ENCODE assay signal across 33 cellular contexts in the genomic region with DNA sequence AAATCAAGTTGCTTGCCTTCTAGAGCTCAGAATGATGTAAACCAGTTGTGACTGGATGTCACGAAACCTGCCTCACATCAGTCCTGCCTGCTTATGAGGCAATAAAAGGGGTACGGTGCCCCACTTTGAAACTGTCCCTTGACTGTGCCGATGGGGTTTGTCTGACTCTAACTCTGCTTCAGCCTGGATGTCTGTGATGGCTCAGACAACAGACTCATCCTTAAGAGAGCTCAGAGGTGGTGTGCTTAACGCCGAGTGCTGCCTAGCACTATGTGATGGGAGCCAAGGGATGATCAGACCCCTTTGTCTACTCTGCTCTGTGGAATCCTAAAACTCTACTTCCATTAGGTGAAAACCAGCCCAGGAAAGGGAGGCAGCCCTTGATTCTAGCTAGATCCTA. TPM values are rescaled to one million over a fixed set of nuclear protein-coding genes. Genes with fewer than 3 reads are reported as not detected.
DNase-seq lines count a peak whose midpoint lies in the region; ATAC-seq, FAIRE-seq and TF ChIP-seq lines count a peak whose summit lies in the region.
"Had no signal": no experiment of that assay in that cellular context is flagged by ENCODE, and none has a peak within 500 bp of the region (broad histone marks: within the 10 kb centered on the region; RNA-seq: fewer than 3 reads in every experiment).

No MANE protein-coding gene starts in this region.

- no peaks in the 10 kb centered on the region for H3K27me3 ChIP-seq in RWPE2 (ENCODE audit: insufficient read depth, poor library complexity, severe bottlenecking)
- no peaks in the 10 kb centered on the region for H3K27me3 ChIP-seq in K562 (ENCODE audit: control insufficient read depth in 2 of 2, insufficient read depth in 2 of 2, low read length in 2 of 2)
- H3K27me3 ChIP-seq: pancreas had no signal

- peak overlapping the region; percentile 32 for H3K27ac Mint-ChIP-seq in stimulated activated naive B cell treated with anti-CD40 and anti-IgM and Interleukin-4, amounts not matched to agents 10 μg/mL and 1 μg/mL and 100 μg/mL, for 72 hours
- H3K27ac Mint-ChIP-seq: CD4-positive, alpha-beta T cell; dendritic cell treated with granulocyte-macrophage colony-stimulating factor and Interleukin-4, amounts not matched to agents 40 ng/mL and 50 ng/mL, for 4 days; immature natural killer cell had no signal

- no peaks in the 10 kb centered on the region for H3K27me3 Mint-ChIP-seq in activated T-cell treated with anti-CD3 and anti-CD28 coated beads, Interleukin-2, amount 50 U/mL, for 4 hours (ENCODE audit: low read depth)
- no peaks in the 10 kb centered on the region for H3K27me3 Mint-ChIP-seq in stimulated activated naive B cell treated with anti-CD40 and anti-IgM and Interleukin-4, amounts not matched to agents 10 μg/mL and 1 μg/mL and 100 μg/mL, for 72 hours
- H3K27me3 Mint-ChIP-seq: CD4-positive, alpha-beta T cell; dendritic cell treated with granulocyte-macrophage colony-stimulating factor and Interleukin-4, amounts not matched to agents 40 ng/mL and 50 ng/mL, for 4 days; stimulated activated naive CD8-positive, alpha-beta T cell treated with anti-CD3 and anti-CD28 coated beads, Interleukin-15, amount 100 ng/mL, for 72 hours had no signal

- no peak for FAIRE-seq in K562 (lab: Jason Lieb, UNC)
- FAIRE-seq: A549, pancreas, RCC 7860, urothelium cell line had no signal

- CTCF ChIA-PET in K562 (lab: Yijun Ruan, JAX; ENCODE audit: low intra/inter-chr PET ratio) = no interaction called here

- peaks cover 13% of the 10 kb centered on the region for H4K20me1 ChIP-seq in K562 (replicated peaks; ENCODE audit: control insufficient read depth, insufficient read depth, low read length)

- H3K9me3 ChIP-seq in RWPE2 (ENCODE audit: severe bottlenecking) (no peaks in the 10 kb centered on the region), K562 (replicated peaks; ENCODE audit: control insufficient read depth, insufficient read depth, low read depth, low read length) (no peaks in the 10 kb centered on the region)
- H3K9me3 ChIP-seq: A549, pancreas, thoracic aorta had no signal

- H3K9ac ChIP-seq in K562 (ENCODE audit: insufficient read depth in 1 of 2, low read depth in 2 of 2, low read length in 2 of 2) = no peak overlapping the region

- WGBS in K562 (ENCODE audit: insufficient coverage, low coverage, missing lambda C conversion rate) = 96% methylated on average over 5 of the region's 5 CpGs

- no peaks in the 10 kb centered on the region for H3K9me1 ChIP-seq in K562 (ENCODE audit: control insufficient read depth, insufficient read depth, low read length)

- TF ChIP-seq RAD21 in K562 (CRISPR knock-in tag; conservative IDR thresholded peaks at IDR 0.05 in 1 of 2, IDR thresholded peaks at IDR 0.05 in 1 of 2) = no peak

- H3K27ac ChIP-seq in RWPE2 (ENCODE audit: poor library complexity, severe bottlenecking) (no peak overlapping the region), K562 (ENCODE audit: extremely low read depth, low read depth, low read length) (no peak overlapping the region; the same call in 2 of the 3 replicates)
- H3K27ac ChIP-seq: A549, pancreas, skin epidermis, thoracic aorta, VCaP had no signal

- in situ Hi-C loops in K562 (cut with MboI) = no loop called here

- H3K4me3 Mint-ChIP-seq in activated T-cell treated with anti-CD3 and anti-CD28 coated beads, Interleukin-2, amount 50 U/mL, for 4 hours = no peak overlapping the region
- no peak overlapping the region for H3K4me3 Mint-ChIP-seq in stimulated activated naive B cell treated with anti-CD40 and anti-IgM and Interleukin-4, amounts not matched to agents 10 μg/mL and 1 μg/mL and 100 μg/mL, for 72 hours
- H3K4me3 Mint-ChIP-seq: CD4-positive, alpha-beta T cell; dendritic cell treated with granulocyte-macrophage colony-stimulating factor and Interleukin-4, amounts not matched to agents 40 ng/mL and 50 ng/mL, for 4 days; immature natural killer cell; neural crest cell; stimulated activated naive CD8-positive, alpha-beta T cell treated with anti-CD3 and anti-CD28 coated beads, Interleukin-15, amount 100 ng/mL, for 72 hours had no signal

- no peak for TF ChIP-seq EP300 in K562 (IDR thresholded peaks at IDR 0.05; ENCODE audit: low read length)

- H3K79me2 ChIP-seq in K562 (ENCODE audit: control insufficient read depth, insufficient read depth, low read length) = no peaks in the 10 kb centered on the region

- peak; percentile 9 to 29 for ATAC-seq in activated T-cell treated with anti-CD3 and anti-CD28 coated beads, Interleukin-2, amount 50 U/mL, for 4 hours
- ATAC-seq in RWPE2 (ENCODE audit: low read depth) (peak; percentile 11; the same call in 2 of the 3 replicates), K562 (peak; percentile 12), HG03521 (IDR thresholded peaks at IDR 0.05; ENCODE audit: unreplicated experiment) (no peak), HG03139 (IDR thresholded peaks at IDR 0.05; ENCODE audit: unreplicated experiment) (no peak)
- ATAC-seq in stimulated activated naive B cell treated with anti-CD40 and anti-IgM and Interleukin-4, amounts not matched to agents 10 μg/mL and 1 μg/mL and 100 μg/mL, for 72 hours (replicated peaks) = no peak
- ATAC-seq in stimulated activated naive CD8-positive, alpha-beta T cell treated with anti-CD3 and anti-CD28 coated beads, Interleukin-15, Interleukin-2, amounts not matched to agents 100 U/mL and 50 U/mL, for 24 hours = no peak
- ATAC-seq: left colon; pancreas; stimulated activated naive CD8-positive, alpha-beta T cell treated with anti-CD3 and anti-CD28 coated beads, Interleukin-15, amount 100 ng/mL, for 72 hours had no signal

- H3K36me3 ChIP-seq in RWPE2 (ENCODE audit: low read depth) (peaks cover 93% of the 10 kb centered on the region), K562 (ENCODE audit: control insufficient read depth, insufficient read depth, low read length) (peaks cover 87% of the 10 kb centered on the region)

- POLR2A ChIA-PET in K562 (lab: Yijun Ruan, JAX) = interaction anchor here (0.7 to 4.6 kb wide), 5 partner anchors 9 to 19 kb away, joined by 3 to 36 read pairs (median 15); partner anchors contain the start of gene TOMM34

- no peaks in the 10 kb centered on the region for H3K9me3 Mint-ChIP-seq in activated T-cell treated with anti-CD3 and anti-CD28 coated beads, Interleukin-2, amount 50 U/mL, for 4 hours
- no peaks in the 10 kb centered on the region for H3K9me3 Mint-ChIP-seq in stimulated activated naive B cell treated with anti-CD40 and anti-IgM and Interleukin-4, amounts not matched to agents 10 μg/mL and 1 μg/mL and 100 μg/mL, for 72 hours
- H3K9me3 Mint-ChIP-seq: CD4-positive, alpha-beta T cell; dendritic cell treated with granulocyte-macrophage colony-stimulating factor and Interleukin-4, amounts not matched to agents 40 ng/mL and 50 ng/mL, for 4 days; immature natural killer cell; neural crest cell; stimulated activated naive CD8-positive, alpha-beta T cell treated with anti-CD3 and anti-CD28 coated beads, Interleukin-15, amount 100 ng/mL, for 72 hours had no signal

- H3K4me3 ChIP-seq in RWPE2 (ENCODE audit: severe bottlenecking) = no peak overlapping the region
- no peak overlapping the region for H3K4me3 ChIP-seq in K562
- H3K4me3 ChIP-seq: A549, pancreas, skin epidermis, thoracic aorta had no signal

- intact Hi-C loops in K562 (cut with micrococcal nuclease) = no loop called here

- H3K4me1 ChIP-seq in RWPE2 (ENCODE audit: insufficient read depth, poor library complexity, severe bottlenecking) (no peaks in the 10 kb centered on the region), K562 (replicated peaks in 1 of 2; ENCODE audit: control insufficient read depth in 2 of 2, insufficient read depth in 2 of 2, low read length in 2 of 2) (no peaks in the 10 kb centered on the region)
- H3K4me1 ChIP-seq: A549, pancreas had no signal

- no TSS peak for BruUV-seq in K562 (replicated peaks; lab: Mats Ljungman, UMichigan)

- peaks cover 6% of the 10 kb centered on the region for H3K4me1 Mint-ChIP-seq in activated T-cell treated with anti-CD3 and anti-CD28 coated beads, Interleukin-2, amount 50 U/mL, for 4 hours (ENCODE audit: low read depth)
- H3K4me1 Mint-ChIP-seq in stimulated activated naive B cell treated with anti-CD40 and anti-IgM and Interleukin-4, amounts not matched to agents 10 μg/mL and 1 μg/mL and 100 μg/mL, for 72 hours = peaks cover 0 to 2% of the 10 kb centered on the region in 2 donors
- H3K4me1 Mint-ChIP-seq: immature natural killer cell, neural crest cell had no signal

- H3K4me2 ChIP-seq in K562 (ENCODE audit: insufficient read depth, low read length) = no peak overlapping the region
- H3K4me2 ChIP-seq: A549 had no signal

- TF ChIP-seq CTCF in RWPE2 (IDR thresholded peaks at IDR 0.05; ENCODE audit: poor library complexity, severe bottlenecking) (no peak), K562 (IDR thresholded peaks at IDR 0.05 in 2 of 3, conservative IDR thresholded peaks at IDR 0.05 in 1 of 3; ENCODE audit: insufficient read depth in 2 of 3, low read depth in 1 of 3, low read length in 3 of 3) (no peak)

- 0 out of 2 replicates have a peak, but pooled peaks have one; percentile 35 for TF ChIP-seq POLR2A in K562 (conservative IDR thresholded peaks at IDR 0.05)

- DNase-seq in activated T-cell treated with anti-CD3 and anti-CD28 coated beads, Interleukin-2, amount 50 U/mL, for 4 hours = no peak
- DNase-seq in activated T-cell treated with anti-CD3 and anti-CD28 coated beads for 4 hours = no peak
- DNase-seq in RWPE2 (ENCODE audit: low spot score) = no peak
- DNase-seq in K562 (ENCODE audit: extremely low read depth in 1 of 4, low spot score in 3 of 4) = no peak
- no peak for DNase-seq in stimulated activated naive B cell treated with anti-CD40 and anti-IgM and Interleukin-4, amounts not matched to agents 10 μg/mL and 1 μg/mL and 100 μg/mL, for 72 hours
- no peak for DNase-seq in stimulated activated naive CD8-positive, alpha-beta T cell treated with anti-CD3 and anti-CD28 coated beads, Interleukin-15, Interleukin-2, amounts not matched to agents 100 U/mL and 50 U/mL, for 24 hours
- DNase-seq: activated CD4-positive, alpha-beta T cell treated with anti-CD3 and anti-CD28 coated beads, Interleukin-2, amount 50 U/mL, for 1 hour; activated CD8-positive, alpha-beta memory T cell treated with anti-CD3 and anti-CD28 coated beads, Interleukin-2, amount 50 U/mL, for 48 hours; activated gamma-delta T cell; CD4-positive, alpha-beta T cell; central memory CD4-positive, alpha-beta T cell; erythroblast; H7; immature natural killer cell; IMR-90; left colon; MV-4-11; NCI-H1436; NCI-H2107; pancreas; retina; stimulated activated naive CD8-positive, alpha-beta T cell treated with anti-CD3 and anti-CD28 coated beads, Interleukin-15, amount 100 ng/mL, for 72 hours; T-helper 9 cell had no signal

- H3K36me3 Mint-ChIP-seq in activated T-cell treated with anti-CD3 and anti-CD28 coated beads, Interleukin-2, amount 50 U/mL, for 4 hours (ENCODE audit: insufficient read depth) = peaks cover 53% of the 10 kb centered on the region
- peaks cover 58 to 69% of the 10 kb centered on the region in 2 donors for H3K36me3 Mint-ChIP-seq in stimulated activated naive B cell treated with anti-CD40 and anti-IgM and Interleukin-4, amounts not matched to agents 10 μg/mL and 1 μg/mL and 100 μg/mL, for 72 hours

- H2AFZ ChIP-seq in K562 (ENCODE audit: low read depth, low read length) = no peak overlapping the region

RNA-seq across cellular contexts. Expression of gene TOMM34, which starts 18.9 kb away (rescaled TPM):
- 10 to 100 TPM; 70.8 to 76.6 (median 71.6) TPM for total RNA-seq in activated T-cell treated with anti-CD3 and anti-CD28 coated beads, Interleukin-2, amount 50 U/mL, for 4 hours
- total RNA-seq in K562 (2011; cell fraction: chromatin; rRNA removed; ENCODE audit: low replicate concordance) = 7.3 and 11.7 TPM in 2 replicates
- total RNA-seq in K562 (2011; cell fraction: nucleolus; rRNA removed) = 10.5 and 10.8 TPM in 2 replicates
- 13.0 and 16.9 TPM in 2 replicates for total RNA-seq in K562 (2011; cell fraction: nucleoplasm; rRNA removed)
- 41.7 and 49.7 TPM in 2 replicates for total RNA-seq in K562 (2014; rRNA removed)
- total RNA-seq in K562 (2014; rRNA removed; fragmentation: Illumina TruSeq; extraction: Trizol) = 30.9 and 31.7 TPM in 2 replicates
- total RNA-seq in K562 (2015; rRNA removed; fragmentation: Illumina TruSeq; extraction: Trizol) = 30.3 and 31.4 TPM in 2 replicates
- total RNA-seq in K562 (2021) = 41.3 and 43.4 TPM in 2 replicates
- 49.1 and 56.0 TPM in 2 replicates for polyA plus RNA-seq in K562 (2011; rRNA removed)
- 50.8 and 67.9 TPM in 2 replicates for polyA plus RNA-seq in K562 (2011; cell fraction: cytosol; rRNA removed)
- polyA plus RNA-seq in K562 (2011; cell fraction: nucleus; rRNA removed) = 34.3 and 45.6 TPM in 2 replicates
- 34.8 and 51.5 TPM in 2 replicates for polyA plus RNA-seq in K562 (2012)
- 62.6 and 69.4 TPM in 2 replicates for polyA plus RNA-seq in K562 (2014; fragmentation: Illumina TruSeq; extraction: Trizol)
- polyA plus RNA-seq in K562 (2014; fragmentation: Nextera tagmentation; extraction: Ambion mirVana) = 10 to 100 TPM; 18.1 to 32.6 TPM
- polyA plus RNA-seq in K562 (2014; rRNA removed) = 44.8 and 50.6 TPM in 2 replicates
- polyA minus RNA-seq in K562 (2011; rRNA and poly(A)+ RNA removed) = 24.5 and 32.5 TPM in 2 replicates
- 15.4 and 19.2 TPM in 2 replicates for polyA minus RNA-seq in K562 (2011; cell fraction: cytosol; rRNA and poly(A)+ RNA removed)
- 7.7 and 9.7 TPM in 2 replicates for polyA minus RNA-seq in K562 (2011; cell fraction: nucleus; rRNA and poly(A)+ RNA removed)

RNA-seq across cellular contexts. Expression of gene STK4, which starts 25.0 kb away (rescaled TPM):
- 100 to 1,000 TPM; 134 to 157 (median 149) TPM for total RNA-seq in activated T-cell treated with anti-CD3 and anti-CD28 coated beads, Interleukin-2, amount 50 U/mL, for 4 hours
- total RNA-seq in K562 (2011; cell fraction: chromatin; rRNA removed; ENCODE audit: low replicate concordance) = 54.9 and 167 TPM in 2 replicates
- total RNA-seq in K562 (2011; cell fraction: nucleolus; rRNA removed) = 25.5 and 35.5 TPM in 2 replicates
- 67.2 and 90.2 TPM in 2 replicates for total RNA-seq in K562 (2011; cell fraction: nucleoplasm; rRNA removed)
- total RNA-seq in K562 (2014; rRNA removed) = 17.1 and 19.8 TPM in 2 replicates
- 30.6 and 33.8 TPM in 2 replicates for total RNA-seq in K562 (2014; rRNA removed; fragmentation: Illumina TruSeq; extraction: Trizol)
- 27.6 and 30.4 TPM in 2 replicates for total RNA-seq in K562 (2015; rRNA removed; fragmentation: Illumina TruSeq; extraction: Trizol)
- total RNA-seq in K562 (2021) = 27.4 and 27.5 TPM in 2 replicates
- polyA plus RNA-seq in K562 (2011; rRNA removed) = 22.7 and 29.7 TPM in 2 replicates
- polyA plus RNA-seq in K562 (2011; cell fraction: cytosol; rRNA removed) = 7.7 and 11.9 TPM in 2 replicates
- polyA plus RNA-seq in K562 (2011; cell fraction: nucleus; rRNA removed) = 23.9 and 27.6 TPM in 2 replicates
- polyA plus RNA-seq in K562 (2012) = 12.6 and 13.5 TPM in 2 replicates
- polyA plus RNA-seq in K562 (2014; fragmentation: Illumina TruSeq; extraction: Trizol) = 20.3 and 22.2 TPM in 2 replicates
- polyA plus RNA-seq in K562 (2014; fragmentation: Nextera tagmentation; extraction: Ambion mirVana) = 10 to 100 TPM; 11.9 to 12.0 TPM
- 16.7 and 19.0 TPM in 2 replicates for polyA plus RNA-seq in K562 (2014; rRNA removed)
- polyA minus RNA-seq in K562 (2011; rRNA and poly(A)+ RNA removed) = 47.4 and 53.4 TPM in 2 replicates
- 10.5 and 13.9 TPM in 2 replicates for polyA minus RNA-seq in K562 (2011; cell fraction: cytosol; rRNA and poly(A)+ RNA removed)
- polyA minus RNA-seq in K562 (2011; cell fraction: nucleus; rRNA and poly(A)+ RNA removed) = 34.6 and 48.3 TPM in 2 replicates

RNA-seq across cellular contexts. Expression of gene PABPC1L, which starts 31.4 kb away (rescaled TPM):
- 10 to 100 TPM; 46.2 to 63.0 (median 50.2) TPM for total RNA-seq in activated T-cell treated with anti-CD3 and anti-CD28 coated beads, Interleukin-2, amount 50 U/mL, for 4 hours
- 609 and 822 TPM in 2 replicates for total RNA-seq in K562 (2011; cell fraction: chromatin; rRNA removed; ENCODE audit: low replicate concordance)
- 341 and 348 TPM in 2 replicates for total RNA-seq in K562 (2011; cell fraction: nucleolus; rRNA removed)
- 412 and 472 TPM in 2 replicates for total RNA-seq in K562 (2011; cell fraction: nucleoplasm; rRNA removed)
- total RNA-seq in K562 (2014; rRNA removed) (15.8 and 22.2 TPM in 2 replicates), K562 (2014; rRNA removed; fragmentation: Illumina TruSeq; extraction: Trizol) (12.6 and 13.8 TPM in 2 replicates), K562 (2015; rRNA removed; fragmentation: Illumina TruSeq; extraction: Trizol) (12.2 and 12.9 TPM in 2 replicates), K562 (2021) (38.8 and 48.2 TPM in 2 replicates)
- polyA plus RNA-seq in K562 (2011; rRNA removed) (64.2 and 78.4 TPM in 2 replicates), K562 (2014; fragmentation: Illumina TruSeq; extraction: Trizol) (43.8 and 48.8 TPM in 2 replicates), K562 (2014; fragmentation: Nextera tagmentation; extraction: Ambion mirVana) (1 to 10 TPM; 6.0 to 7.2 TPM), K562 (2014; rRNA removed) (89.7 and 90.3 TPM in 2 replicates)
- polyA plus RNA-seq in K562 (2011; cell fraction: cytosol; rRNA removed) = 39.8 and 42.7 TPM in 2 replicates
- polyA plus RNA-seq in K562 (2011; cell fraction: nucleus; rRNA removed) = 277 and 391 TPM in 2 replicates
- polyA plus RNA-seq in K562 (2012) = 39.2 and 228 TPM in 2 replicates
- polyA minus RNA-seq in K562 (2011; rRNA and poly(A)+ RNA removed) = 19.6 and 23.4 TPM in 2 replicates
- polyA minus RNA-seq in K562 (2011; cell fraction: cytosol; rRNA and poly(A)+ RNA removed) = 7.3 and 13.4 TPM in 2 replicates
- 52.9 and 54.2 TPM in 2 replicates for polyA minus RNA-seq in K562 (2011; cell fraction: nucleus; rRNA and poly(A)+ RNA removed)

RNA-seq across cellular contexts. Expression of gene YWHAB, which starts 55.8 kb away (rescaled TPM):
- total RNA-seq in activated T-cell treated with anti-CD3 and anti-CD28 coated beads, Interleukin-2, amount 50 U/mL, for 4 hours = 100 to 1,000 TPM; 278 to 293 (median 280) TPM
- total RNA-seq in K562 (2011; cell fraction: chromatin; rRNA removed; ENCODE audit: low replicate concordance) = 25.3 and 55.8 TPM in 2 replicates
- total RNA-seq in K562 (2011; cell fraction: nucleolus; rRNA removed) = 18.7 and 19.3 TPM in 2 replicates
- 38.6 and 71.2 TPM in 2 replicates for total RNA-seq in K562 (2011; cell fraction: nucleoplasm; rRNA removed)
- 60.6 and 70.0 TPM in 2 replicates for total RNA-seq in K562 (2014; rRNA removed)
- total RNA-seq in K562 (2014; rRNA removed; fragmentation: Illumina TruSeq; extraction: Trizol) = 96.1 and 109 TPM in 2 replicates
- total RNA-seq in K562 (2015; rRNA removed; fragmentation: Illumina TruSeq; extraction: Trizol) = 83.8 and 90.4 TPM in 2 replicates
- 178 and 180 TPM in 2 replicates for total RNA-seq in K562 (2021)
- polyA plus RNA-seq in K562 (2011; rRNA removed) = 67.3 and 93.0 TPM in 2 replicates
- 28.7 and 49.4 TPM in 2 replicates for polyA plus RNA-seq in K562 (2011; cell fraction: cytosol; rRNA removed)
- 22.9 and 33.5 TPM in 2 replicates for polyA plus RNA-seq in K562 (2011; cell fraction: nucleus; rRNA removed)
- 138 and 141 TPM in 2 replicates for polyA plus RNA-seq in K562 (2012)
- 166 and 185 TPM in 2 replicates for polyA plus RNA-seq in K562 (2014; fragmentation: Illumina TruSeq; extraction: Trizol)
- 100 to 1,000 TPM; 106 to 124 TPM for polyA plus RNA-seq in K562 (2014; fragmentation: Nextera tagmentation; extraction: Ambion mirVana)
- polyA plus RNA-seq in K562 (2014; rRNA removed) = 78.1 and 78.3 TPM in 2 replicates
- polyA minus RNA-seq in K562 (2011; rRNA and poly(A)+ RNA removed) = 67.1 and 73.1 TPM in 2 replicates
- polyA minus RNA-seq in K562 (2011; cell fraction: cytosol; rRNA and poly(A)+ RNA removed) = 41.1 and 51.6 TPM in 2 replicates
- 14.5 and 26.2 TPM in 2 replicates for polyA minus RNA-seq in K562 (2011; cell fraction: nucleus; rRNA and poly(A)+ RNA removed)

Comparison
In these comparisons a context has a peak if more than half of its experiments do, and no peak if none do; other contexts are left out.
1. ATAC-seq: peak in activated T-cell treated with anti-CD3 and anti-CD28 coated beads, Interleukin-2, amount 50 U/mL, for 4 hours (2 of 2), RWPE2 (single experiment) and K562 (single experiment); none in stimulated activated naive B cell treated with anti-CD40 and anti-IgM and Interleukin-4, amounts not matched to agents 10 μg/mL and 1 μg/mL and 100 μg/mL, for 72 hours (0 of 2), stimulated activated naive CD8-positive, alpha-beta T cell treated with anti-CD3 and anti-CD28 coated beads, Interleukin-15, Interleukin-2, amounts not matched to agents 100 U/mL and 50 U/mL, for 24 hours (single experiment), HG03521 (single experiment) and HG03139 (single experiment).